In genomic region chr9:113956901-113957777, GRCh38 we compare ENCODE assay signal across 15 cellular contexts.
DNase-seq lines count a peak whose midpoint lies in the region; ATAC-seq, FAIRE-seq and TF ChIP-seq lines count a peak whose summit lies in the region.
"Had no signal": no experiment of that assay in that cellular context is flagged by ENCODE, and none has a peak within 500 bp of the region (broad histone marks: within the 10 kb centered on the region; RNA-seq: fewer than 3 reads in every experiment).

No MANE protein-coding gene starts in this region.

- H3K4me3 ChIP-seq in ACC112 (ENCODE audit: low read depth, low read length), result peak overlapping the region; percentile 11; the same call in 1 of the 2 replicates
- no peak overlapping the region for H3K4me3 ChIP-seq in endothelial cell of umbilical vein (replicated peaks in 1 of 3; ENCODE audit: insufficient read depth in 1 of 3, low read depth in 1 of 3, low read length in 3 of 3)
- no peak overlapping the region for H3K4me3 ChIP-seq in left lung
- H3K4me3 ChIP-seq: neural progenitor cell, PC-9 had no signal

- peak overlapping the region; percentile 61 for H3K4me2 ChIP-seq in endothelial cell of umbilical vein (ENCODE audit: insufficient read depth, low read length)
- H3K4me2 ChIP-seq: neural progenitor cell, PC-9 had no signal

- H3K27ac ChIP-seq in ACC112 (ENCODE audit: low read depth, low read length) (peak overlapping the region; percentile 88), endothelial cell of umbilical vein (ENCODE audit: insufficient read depth, low read depth, low read length) (peak overlapping the region; percentile 98), left lung (peak overlapping the region in 1 of 2 donors; percentile 26)
- H3K27ac ChIP-seq: neural progenitor cell, PC-9 had no signal

- H3K4me1 ChIP-seq in ACC112 (ENCODE audit: control insufficient read depth, insufficient read depth, low read length, unreplicated experiment), result peaks cover 51% of the 10 kb centered on the region
- peaks cover 60% of the 10 kb centered on the region for H3K4me1 ChIP-seq in endothelial cell of umbilical vein (ENCODE audit: control insufficient read depth, extremely low read depth, insufficient read depth, low read length)
- H3K4me1 ChIP-seq in left lung, result peaks cover 2 to 30% of the 10 kb centered on the region in 2 donors
- H3K4me1 ChIP-seq: neural progenitor cell had no signal

- peak overlapping the region in 1 of 3 experiments; percentile 41 for H3K4me3 Mint-ChIP-seq in nephron
- H3K4me3 Mint-ChIP-seq: activated CD4-positive, alpha-beta T cell treated with anti-CD3 and anti-CD28 coated beads, Interleukin-2, amount 10 ng/mL, durations not matched to agents 7 days and 5 days; activated T-helper 17 cell treated with anti-CD3 and anti-CD28 coated beads, Interleukin-2, amount 50 U/mL, for 72 hours; effector memory CD8-positive, alpha-beta T cell; neural progenitor cell had no signal

- POLR2A ChIA-PET in endothelial cell of umbilical vein (lab: Charles Lee), result interaction anchor here (0.6 to 1.1 kb wide), 4 partner anchors 21 to 736 kb away, joined by 3 to 5 read pairs (median 4); partner anchors contain the start of gene SLC31A1

- CTCF ChIA-PET in endothelial cell of umbilical vein (lab: Charles Lee), result interaction anchor here (0.6 to 2.7 kb wide), 5 partner anchors 10 to 79 kb away, joined by 3 to 10 read pairs (median 5); no protein-coding TSS in a partner anchor

- H3K36me3 Mint-ChIP-seq in nephron (ENCODE audit: low read depth), result peaks cover 15% of the 10 kb centered on the region

- no peaks in the 10 kb centered on the region for H3K36me3 ChIP-seq in ACC112 (ENCODE audit: insufficient read depth, low read length)
- H3K36me3 ChIP-seq in endothelial cell of umbilical vein (ENCODE audit: control insufficient read depth in 2 of 2, extremely low read depth in 1 of 2, insufficient read depth in 2 of 2, low read length in 2 of 2), result peaks cover 2 to 3% of the 10 kb centered on the region in 2 experiments
- H3K36me3 ChIP-seq in left lung, result no peaks in the 10 kb centered on the region
- H3K36me3 ChIP-seq: neural progenitor cell had no signal

- no peaks in the 10 kb centered on the region for H3K27me3 Mint-ChIP-seq in nephron (ENCODE audit: low read depth)
- H3K27me3 Mint-ChIP-seq: activated CD4-positive, alpha-beta T cell treated with anti-CD3 and anti-CD28 coated beads, Interleukin-2, amount 10 ng/mL, durations not matched to agents 7 days and 5 days; activated T-helper 17 cell treated with anti-CD3 and anti-CD28 coated beads, Interleukin-2, amount 50 U/mL, for 72 hours had no signal

- H3K9me3 Mint-ChIP-seq in nephron, result no peaks in the 10 kb centered on the region
- H3K9me3 Mint-ChIP-seq: activated CD4-positive, alpha-beta T cell treated with anti-CD3 and anti-CD28 coated beads, Interleukin-2, amount 10 ng/mL, durations not matched to agents 7 days and 5 days; activated T-helper 17 cell treated with anti-CD3 and anti-CD28 coated beads, Interleukin-2, amount 50 U/mL, for 72 hours; effector memory CD8-positive, alpha-beta T cell; neural progenitor cell had no signal

- peak overlapping the region; percentile 10 for H2AFZ ChIP-seq in ACC112 (ENCODE audit: low read length, unreplicated experiment)
- no peak overlapping the region for H2AFZ ChIP-seq in endothelial cell of umbilical vein (ENCODE audit: low read depth, low read length)
- H2AFZ ChIP-seq: neural progenitor cell, PC-9 had no signal

- TSS peak; percentile 2 for BruUV-seq in endothelial cell of umbilical vein (replicated peaks; lab: Mats Ljungman, UMichigan)

- no peak for TF ChIP-seq CTCF in endothelial cell of umbilical vein (IDR thresholded peaks at IDR 0.05; ENCODE audit: extremely low read depth in 1 of 2, insufficient read depth in 1 of 2, low read depth in 1 of 2, low read length in 2 of 2)
- TF ChIP-seq CTCF in nephron (IDR thresholded peaks at IDR 0.05; ENCODE audit: unreplicated experiment in 3 of 3), result no peak
- no peak for TF ChIP-seq CTCF in left lung (IDR thresholded peaks at IDR 0.05)

- no peaks in the 10 kb centered on the region for H3K9me1 ChIP-seq in endothelial cell of umbilical vein (replicated peaks; ENCODE audit: control insufficient read depth, extremely low read depth, insufficient read depth, low read length)

- peaks cover 10% of the 10 kb centered on the region for H3K79me2 ChIP-seq in ACC112 (ENCODE audit: control insufficient read depth, insufficient read depth, low read length, unreplicated experiment)
- H3K79me2 ChIP-seq in endothelial cell of umbilical vein (ENCODE audit: control insufficient read depth, insufficient read depth, low read length), result peaks cover 70% of the 10 kb centered on the region

- dilution Hi-C loops in endothelial cell of umbilical vein (cut with MboI; ENCODE audit: extremely low pct_ligation_motif_present, low sequenced_read_pairs), result no loop called here

- H3K4me1 Mint-ChIP-seq in nephron, result peaks cover 77% of the 10 kb centered on the region
- H3K4me1 Mint-ChIP-seq: activated CD4-positive, alpha-beta T cell treated with anti-CD3 and anti-CD28 coated beads, Interleukin-2, amount 10 ng/mL, durations not matched to agents 7 days and 5 days; activated T-helper 17 cell treated with anti-CD3 and anti-CD28 coated beads, Interleukin-2, amount 50 U/mL, for 72 hours had no signal

- H3K27me3 ChIP-seq in ACC112 (ENCODE audit: insufficient read depth, low read length) (no peaks in the 10 kb centered on the region), endothelial cell of umbilical vein (ENCODE audit: control insufficient read depth in 2 of 2, insufficient read depth in 2 of 2, low read length in 2 of 2) (no peaks in the 10 kb centered on the region), left lung (no peaks in the 10 kb centered on the region)
- H3K27me3 ChIP-seq: neural progenitor cell had no signal

- DNase-seq in RCC 7860 (ENCODE audit: low spot score) (peak; percentile 42), endothelial cell of umbilical vein (ENCODE audit: low read depth, low spot score) (peak; percentile 50), left lung (no peak)
- DNase-seq: activated CD4-positive, alpha-beta T cell treated with anti-CD3 and anti-CD28 coated beads, Interleukin-2, amount 10 ng/mL, durations not matched to agents 7 days and 5 days; effector memory CD8-positive, alpha-beta T cell; left cardiac atrium; NCI-H1105 treated with DMSO at 0.1 percent for 48 hours; PC-9 had no signal

- intact Hi-C loops in endothelial cell of umbilical vein (cut with micrococcal nuclease), result no loop called here
- intact Hi-C loops in left lung (cut with DNase I), result no loop called here

- peak overlapping the region; percentile 76 for H3K9ac ChIP-seq in endothelial cell of umbilical vein (replicated peaks; ENCODE audit: extremely low read depth, insufficient read depth, low read length)
- H3K9ac ChIP-seq: neural progenitor cell had no signal

- H3K9me3 ChIP-seq in endothelial cell of umbilical vein (replicated peaks; ENCODE audit: control insufficient read depth, insufficient read depth, low read length), result no peaks in the 10 kb centered on the region
- no peaks in the 10 kb centered on the region for H3K9me3 ChIP-seq in left lung

- FAIRE-seq in RCC 7860 (lab: Jason Lieb, UNC) (peak; percentile 61), endothelial cell of umbilical vein (lab: Jason Lieb, UNC) (no peak)

- H4K20me1 ChIP-seq in endothelial cell of umbilical vein (replicated peaks; ENCODE audit: control insufficient read depth, extremely low read depth, insufficient read depth, low read length), result no peaks in the 10 kb centered on the region

- TF ChIP-seq POLR2A in endothelial cell of umbilical vein (IDR thresholded peaks at IDR 0.05; ENCODE audit: low read depth, low read length), result no peak

- no peak for ATAC-seq in GM21786 (IDR thresholded peaks at IDR 0.05; ENCODE audit: unreplicated experiment)
- ATAC-seq in HG03442 (IDR thresholded peaks at IDR 0.05; ENCODE audit: unreplicated experiment), result no peak
- ATAC-seq in HG03378 (IDR thresholded peaks at IDR 0.05; ENCODE audit: unreplicated experiment), result no peak
- ATAC-seq in left lung, result no peak
- ATAC-seq: activated T-helper 17 cell treated with anti-CD3 and anti-CD28 coated beads, Interleukin-2, amount 50 U/mL, for 72 hours; effector memory CD8-positive, alpha-beta T cell had no signal

- peak overlapping the region; percentile 95 to 98 (median 97) for H3K27ac Mint-ChIP-seq in nephron
- H3K27ac Mint-ChIP-seq: activated CD4-positive, alpha-beta T cell treated with anti-CD3 and anti-CD28 coated beads, Interleukin-2, amount 10 ng/mL, durations not matched to agents 7 days and 5 days; activated T-helper 17 cell treated with anti-CD3 and anti-CD28 coated beads, Interleukin-2, amount 50 U/mL, for 72 hours; effector memory CD8-positive, alpha-beta T cell had no signal

TF ChIP-seq in endothelial cell of umbilical vein, 7 proteins besides CTCF, POLR2A, EP300 and RAD21:
- TF ChIP-seq JUN (IDR thresholded peaks at IDR 0.05; ENCODE audit: borderline replicate concordance, insufficient read depth, insufficient read length, low read depth) (no peak), FOS (IDR thresholded peaks at IDR 0.05; ENCODE audit: borderline replicate concordance, insufficient read depth, low read length) (no peak), MAX (IDR thresholded peaks at IDR 0.05; ENCODE audit: insufficient read depth, insufficient read length) (no peak), POLR2AphosphoS5 (IDR thresholded peaks at IDR 0.05; ENCODE audit: insufficient read depth, low read depth, low read length) (no peak), EZH2 (IDR thresholded peaks at IDR 0.05; ENCODE audit: borderline replicate concordance, low read depth, low read length, severe bottlenecking) (no peak), GATA2 (IDR thresholded peaks at IDR 0.05; ENCODE audit: insufficient read depth, insufficient read length, low read depth, low read length) (no peak), MYC (IDR thresholded peaks at IDR 0.05; ENCODE audit: low read depth, low read length) (no peak)

Comparison
In these comparisons a context has a peak if more than half of its experiments do, and no peak if none do; other contexts are left out.
1. DNase-seq: peak in RCC 7860 (single experiment) and endothelial cell of umbilical vein (single experiment); none in left lung (0 of 2).